9 cellular contexts compared by ENCODE assay signal in the genomic region with DNA sequence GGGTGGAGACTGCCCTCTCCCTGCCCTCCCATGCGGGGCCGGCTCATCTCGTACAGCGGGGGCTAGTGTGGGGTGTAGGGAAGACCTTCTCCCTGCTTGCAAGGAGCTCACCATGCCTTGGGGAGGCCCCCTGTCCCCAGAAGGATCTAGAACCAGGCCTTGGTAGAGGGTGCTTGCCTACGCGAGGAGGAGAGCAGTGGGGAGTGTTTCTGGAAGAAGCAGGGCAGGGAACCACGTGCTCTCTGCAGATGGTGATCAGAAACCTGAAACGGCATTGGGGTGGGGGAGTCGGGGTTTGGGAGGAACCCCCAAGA. TPM values are rescaled to one million over a fixed set of nuclear protein-coding genes. Genes with fewer than 3 reads are reported as not detected.
DNase-seq lines count a peak whose midpoint lies in the region; ATAC-seq and TF ChIP-seq lines count a peak whose summit lies in the region.
"Had no signal": no experiment of that assay in that cellular context is flagged by ENCODE, and none has a peak within 500 bp of the region (broad histone marks: within the 10 kb centered on the region; RNA-seq: fewer than 3 reads in every experiment).

No MANE protein-coding gene starts in this region.

- peaks cover 3% of the 10 kb centered on the region; the same call in 1 of the 3 replicates for H3K36me3 Mint-ChIP-seq in GM23338 (ENCODE audit: low read depth)
- peaks cover 9% of the 10 kb centered on the region for H3K36me3 Mint-ChIP-seq in activated CD4-positive, alpha-beta memory T cell treated with anti-CD3 and anti-CD28 coated beads for 36 hours

- H3K4me1 ChIP-seq in GM23338 (ENCODE audit: insufficient read depth): peaks cover 20% of the 10 kb centered on the region
- peaks cover 16% of the 10 kb centered on the region for H3K4me1 ChIP-seq in smooth muscle cell (ENCODE audit: low read depth)

- no peaks in the 10 kb centered on the region for H3K27me3 ChIP-seq in GM23338 (ENCODE audit: insufficient read depth)
- H3K27me3 ChIP-seq in smooth muscle cell (ENCODE audit: low read depth): no peaks in the 10 kb centered on the region

- H3K36me3 ChIP-seq in GM23338 (ENCODE audit: insufficient read depth): no peaks in the 10 kb centered on the region
- no peaks in the 10 kb centered on the region for H3K36me3 ChIP-seq in smooth muscle cell (ENCODE audit: low read depth)

- TF ChIP-seq CTCF in GM23338 (conservative IDR thresholded peaks at IDR 0.05; ENCODE audit: low read depth in 2 of 2) (no peak), foreskin fibroblast (IDR thresholded peaks at IDR 0.05; ENCODE audit: low read depth, low read length) (no peak), smooth muscle cell (IDR thresholded peaks at IDR 0.05; ENCODE audit: borderline replicate concordance, insufficient read depth, poor library complexity, severe bottlenecking) (no peak)

- peak overlapping the region; percentile 85 for H3K9ac ChIP-seq in smooth muscle cell (ENCODE audit: low read depth)

- no peaks in the 10 kb centered on the region for H3K9me3 ChIP-seq in smooth muscle cell (replicated peaks; ENCODE audit: low read depth)

- ATAC-seq in GM23338: no peak
- no peak for ATAC-seq in esophagus mucosa

- H3F3A ChIP-seq in GM23338 (replicated peaks; ENCODE audit: low read depth): 0 out of 2 replicates have a peak, but pooled peaks cover 11% of the 10 kb centered on the region
- peaks cover 13% of the 10 kb centered on the region for H3F3A ChIP-seq in smooth muscle cell (ENCODE audit: low read depth)

- H3K4me2 ChIP-seq in GM23338 (no peak overlapping the region), smooth muscle cell (peak overlapping the region; percentile 85)

- H3K27me3 Mint-ChIP-seq in GM23338 (ENCODE audit: insufficient read depth, low read depth, poor library complexity): peaks cover 30% of the 10 kb centered on the region
- no peaks in the 10 kb centered on the region for H3K27me3 Mint-ChIP-seq in activated CD4-positive, alpha-beta memory T cell treated with anti-CD3 and anti-CD28 coated beads for 36 hours

- peaks cover 67% of the 10 kb centered on the region for H3K79me2 ChIP-seq in GM23338 (replicated peaks; ENCODE audit: insufficient read depth)
- H3K79me2 ChIP-seq in smooth muscle cell (ENCODE audit: low read depth): peaks cover 36% of the 10 kb centered on the region

- H2AFZ ChIP-seq in GM23338: no peak overlapping the region
- no peak overlapping the region for H2AFZ ChIP-seq in smooth muscle cell (ENCODE audit: low read depth)

- H3K9me2 ChIP-seq in GM23338 (ENCODE audit: insufficient read depth): no peaks in the 10 kb centered on the region

- H4K20me1 ChIP-seq in GM23338 (replicated peaks; ENCODE audit: insufficient read depth) (peaks cover 3% of the 10 kb centered on the region; the same call in 1 of the 2 replicates), smooth muscle cell (ENCODE audit: low read depth) (peaks cover 27% of the 10 kb centered on the region)

- no peak overlapping the region for H3K4me3 ChIP-seq in GM23338
- peak overlapping the region; percentile 68 to 75 for H3K4me3 ChIP-seq in foreskin fibroblast (ENCODE audit: low read depth in 1 of 2, low read length in 2 of 2)
- peak overlapping the region; percentile 49 for H3K4me3 ChIP-seq in smooth muscle cell

- 0 out of 2 replicates have a peak overlapping the region, but pooled peaks have one; percentile 48 for H3K27ac Mint-ChIP-seq in GM23338
- peak overlapping the region; percentile 82 for H3K27ac Mint-ChIP-seq in activated CD4-positive, alpha-beta memory T cell treated with anti-CD3 and anti-CD28 coated beads for 36 hours

- intact Hi-C loops in activated CD4-positive, alpha-beta memory T cell treated with anti-CD3 and anti-CD28 coated beads for 36 hours (cut with micrococcal nuclease): loop anchor here (2.0 to 5.0 kb wide), 2 partner anchors 36 to 76 kb away; partner anchors contain the start of gene MICALL2

- H3K4me3 Mint-ChIP-seq in GM23338: no peak overlapping the region
- peak overlapping the region; percentile 81 for H3K4me3 Mint-ChIP-seq in activated CD4-positive, alpha-beta memory T cell treated with anti-CD3 and anti-CD28 coated beads for 36 hours

- peaks cover 39% of the 10 kb centered on the region for H3K4me1 Mint-ChIP-seq in GM23338
- peaks cover 26% of the 10 kb centered on the region for H3K4me1 Mint-ChIP-seq in activated CD4-positive, alpha-beta memory T cell treated with anti-CD3 and anti-CD28 coated beads for 36 hours (ENCODE audit: low read depth)

- WGBS in smooth muscle cell (ENCODE audit: low lambda C conversion rate): 67% methylated on average over 9 of the region's 9 CpGs

- POLR2A ChIA-PET in activated CD4-positive, alpha-beta memory T cell treated with anti-CD3 and anti-CD28 coated beads for 36 hours (lab: Charles Lee): interaction anchor here (0.8 to 1.2 kb wide), 3 partner anchors 15 to 35 kb away, joined by 3 to 4 read pairs (median 3); no protein-coding TSS in a partner anchor

- H3K27ac ChIP-seq in GM23338 (ENCODE audit: low read depth) (no peak overlapping the region), smooth muscle cell (ENCODE audit: low read depth) (peak overlapping the region; percentile 97)

- no peak for DNase-seq in GM23338 (ENCODE audit: low spot score)
- no peak for DNase-seq in activated CD4-positive, alpha-beta memory T cell treated with anti-CD3 and anti-CD28 coated beads for 36 hours
- DNase-seq in foreskin fibroblast: peak in 1 of 2 donors; percentile 37
- DNase-seq in smooth muscle cell (lab: John Stamatoyannopoulos, UW; ENCODE audit: unreplicated experiment): no peak
- no peak for DNase-seq in DMS79 (lab: John Stamatoyannopoulos, UW)
- no peak for DNase-seq in GDM1 (lab: John Stamatoyannopoulos, UW)
- DNase-seq in activated CD4-positive, CD25-positive, alpha-beta regulatory T cell (lab: John Stamatoyannopoulos, UW): no peak
- DNase-seq: NCI-H345 had no signal

- no peaks in the 10 kb centered on the region for H3K9me3 Mint-ChIP-seq in GM23338
- H3K9me3 Mint-ChIP-seq in activated CD4-positive, alpha-beta memory T cell treated with anti-CD3 and anti-CD28 coated beads for 36 hours: no peaks in the 10 kb centered on the region

- CTCF ChIA-PET in activated CD4-positive, alpha-beta memory T cell treated with anti-CD3 and anti-CD28 coated beads for 36 hours (lab: Charles Lee): interaction anchor here (1.1 kb wide), 1 partner anchor 59 kb away, joined by 4 read pairs; no protein-coding TSS in a partner anchor

TF ChIP-seq in GM23338, 12 proteins besides CTCF, POLR2A, EP300 and RAD21 (continues in another document):
- TF ChIP-seq ZNF114 (CRISPR knock-in tag; IDR thresholded peaks at IDR 0.05) (no peak), POLR2AphosphoS5 (IDR thresholded peaks at IDR 0.05; ENCODE audit: low read depth) (no peak), EZH2phosphoT487 (IDR thresholded peaks at IDR 0.05; ENCODE audit: unreplicated experiment) (no peak)
- TF ChIP-seq, protein P1, sequence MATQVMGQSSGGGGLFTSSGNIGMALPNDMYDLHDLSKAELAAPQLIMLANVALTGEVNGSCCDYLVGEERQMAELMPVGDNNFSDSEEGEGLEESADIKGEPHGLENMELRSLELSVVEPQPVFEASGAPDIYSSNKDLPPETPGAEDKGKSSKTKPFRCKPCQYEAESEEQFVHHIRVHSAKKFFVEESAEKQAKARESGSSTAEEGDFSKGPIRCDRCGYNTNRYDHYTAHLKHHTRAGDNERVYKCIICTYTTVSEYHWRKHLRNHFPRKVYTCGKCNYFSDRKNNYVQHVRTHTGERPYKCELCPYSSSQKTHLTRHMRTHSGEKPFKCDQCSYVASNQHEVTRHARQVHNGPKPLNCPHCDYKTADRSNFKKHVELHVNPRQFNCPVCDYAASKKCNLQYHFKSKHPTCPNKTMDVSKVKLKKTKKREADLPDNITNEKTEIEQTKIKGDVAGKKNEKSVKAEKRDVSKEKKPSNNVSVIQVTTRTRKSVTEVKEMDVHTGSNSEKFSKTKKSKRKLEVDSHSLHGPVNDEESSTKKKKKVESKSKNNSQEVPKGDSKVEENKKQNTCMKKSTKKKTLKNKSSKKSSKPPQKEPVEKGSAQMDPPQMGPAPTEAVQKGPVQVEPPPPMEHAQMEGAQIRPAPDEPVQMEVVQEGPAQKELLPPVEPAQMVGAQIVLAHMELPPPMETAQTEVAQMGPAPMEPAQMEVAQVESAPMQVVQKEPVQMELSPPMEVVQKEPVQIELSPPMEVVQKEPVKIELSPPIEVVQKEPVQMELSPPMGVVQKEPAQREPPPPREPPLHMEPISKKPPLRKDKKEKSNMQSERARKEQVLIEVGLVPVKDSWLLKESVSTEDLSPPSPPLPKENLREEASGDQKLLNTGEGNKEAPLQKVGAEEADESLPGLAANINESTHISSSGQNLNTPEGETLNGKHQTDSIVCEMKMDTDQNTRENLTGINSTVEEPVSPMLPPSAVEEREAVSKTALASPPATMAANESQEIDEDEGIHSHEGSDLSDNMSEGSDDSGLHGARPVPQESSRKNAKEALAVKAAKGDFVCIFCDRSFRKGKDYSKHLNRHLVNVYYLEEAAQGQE (IDR thresholded peaks at IDR 0.05; ENCODE audit: unreplicated experiment): no peak

RNA-seq across cellular contexts. Expression of gene MAFK, which starts 2.7 kb away (rescaled TPM):
- 14.2 and 19.3 TPM in 2 replicates for total RNA-seq in GM23338 (2014; rRNA removed; shearing (Covaris generic))
- 4.4 and 5.1 TPM in 2 replicates for polyA plus RNA-seq in GM23338 (2016; fragmentation: Nextera tagmentation; extraction: Ambion mirVana)
- total RNA-seq in activated CD4-positive, alpha-beta memory T cell treated with anti-CD3 and anti-CD28 coated beads for 36 hours: 10 to 100 TPM; 34.9 to 36.1 TPM
- total RNA-seq in smooth muscle cell: 8.5 and 8.8 TPM in 2 replicates
- 2.8 and 4.4 TPM in 2 replicates for polyA plus RNA-seq in smooth muscle cell
- total RNA-seq in esophagus mucosa: 12.6 TPM

RNA-seq across cellular contexts. Expression of gene TMEM184A, which starts 22.8 kb away (rescaled TPM):
- total RNA-seq in GM23338 (2014; rRNA removed; shearing (Covaris generic)): 0.04 and 0.66 TPM in 2 replicates
- polyA plus RNA-seq in GM23338 (2016; fragmentation: Nextera tagmentation; extraction: Ambion mirVana) (0.03 and 0.18 TPM in 2 replicates), smooth muscle cell (1.6 and 4.5 TPM in 2 replicates)
- total RNA-seq in activated CD4-positive, alpha-beta memory T cell treated with anti-CD3 and anti-CD28 coated beads for 36 hours: not detected
- total RNA-seq in smooth muscle cell (4.8 and 6.6 TPM in 2 replicates), esophagus mucosa (86.6 TPM)

RNA-seq across cellular contexts. Expression of gene INTS1, which starts 29.0 kb away (rescaled TPM):
- 81.1 and 111 TPM in 2 replicates for total RNA-seq in GM23338 (2014; rRNA removed; shearing (Covaris generic))
- polyA plus RNA-seq in GM23338 (2016; fragmentation: Nextera tagmentation; extraction: Ambion mirVana) (31.4 and 35.1 TPM in 2 replicates), smooth muscle cell (48.0 and 51.2 TPM in 2 replicates)
- 10 to 100 TPM; 86.4 to 92.5 TPM for total RNA-seq in activated CD4-positive, alpha-beta memory T cell treated with anti-CD3 and anti-CD28 coated beads for 36 hours
- total RNA-seq in smooth muscle cell (18.2 and 18.9 TPM in 2 replicates), esophagus mucosa (50.4 TPM)

RNA-seq across cellular contexts. Expression of gene PSMG3, which starts 36.6 kb away (rescaled TPM):
- 28.3 and 32.0 TPM in 2 replicates for total RNA-seq in GM23338 (2014; rRNA removed; shearing (Covaris generic))
- polyA plus RNA-seq in GM23338 (2016; fragmentation: Nextera tagmentation; extraction: Ambion mirVana) (84.8 and 93.6 TPM in 2 replicates), smooth muscle cell (45.2 and 45.3 TPM in 2 replicates)
- total RNA-seq in activated CD4-positive, alpha-beta memory T cell treated with anti-CD3 and anti-CD28 coated beads for 36 hours: 10 to 100 TPM; 48.1 to 55.0 TPM
- total RNA-seq in smooth muscle cell (24.5 and 30.7 TPM in 2 replicates), esophagus mucosa (39.8 TPM)

Comparison
In these comparisons a context has a peak if more than half of its experiments do, and no peak if none do; other contexts are left out.
1. RNA of gene TMEM184A, which starts 22.8 kb away (total RNA-seq): 86.6 TPM in esophagus mucosa (single experiment); 4.8 to 6.6 TPM in smooth muscle cell, 0.04 to 0.66 TPM in GM23338 and not detected in activated CD4-positive, alpha-beta memory T cell treated with anti-CD3 and anti-CD28 coated beads for 36 hours; every median in the first group is over 10 times any median in the second.